1 cellular context compared by ENCODE assay signal in genomic region chr5:170860818-170861217, GRCh38.
TF ChIP-seq lines count a peak whose summit lies in the region.

No MANE protein-coding gene starts in this region.

TF ChIP-seq in GM23338, 12 proteins besides CTCF, POLR2A, EP300 and RAD21 (continued from another document):
- TF ChIP-seq ETS1 (IDR thresholded peaks at IDR 0.05) (no peak), STAT1 (IDR thresholded peaks at IDR 0.05; ENCODE audit: unreplicated experiment) (no peak), ZNF331 (CRISPR knock-in tag; IDR thresholded peaks at IDR 0.05; ENCODE audit: low read depth) (no peak), JUNB (IDR thresholded peaks at IDR 0.05; ENCODE audit: unreplicated experiment) (no peak), POLR2AphosphoS5 (IDR thresholded peaks at IDR 0.05; ENCODE audit: low read depth) (no peak), CREB1 (CRISPR knock-in tag; IDR thresholded peaks at IDR 0.05; ENCODE audit: low read depth) (no peak), EZH2phosphoT487 (IDR thresholded peaks at IDR 0.05; ENCODE audit: unreplicated experiment) (no peak), EZH2 (IDR thresholded peaks at IDR 0.05; ENCODE audit: low read depth, unreplicated experiment) (no peak)
- TF ChIP-seq, protein P1, sequence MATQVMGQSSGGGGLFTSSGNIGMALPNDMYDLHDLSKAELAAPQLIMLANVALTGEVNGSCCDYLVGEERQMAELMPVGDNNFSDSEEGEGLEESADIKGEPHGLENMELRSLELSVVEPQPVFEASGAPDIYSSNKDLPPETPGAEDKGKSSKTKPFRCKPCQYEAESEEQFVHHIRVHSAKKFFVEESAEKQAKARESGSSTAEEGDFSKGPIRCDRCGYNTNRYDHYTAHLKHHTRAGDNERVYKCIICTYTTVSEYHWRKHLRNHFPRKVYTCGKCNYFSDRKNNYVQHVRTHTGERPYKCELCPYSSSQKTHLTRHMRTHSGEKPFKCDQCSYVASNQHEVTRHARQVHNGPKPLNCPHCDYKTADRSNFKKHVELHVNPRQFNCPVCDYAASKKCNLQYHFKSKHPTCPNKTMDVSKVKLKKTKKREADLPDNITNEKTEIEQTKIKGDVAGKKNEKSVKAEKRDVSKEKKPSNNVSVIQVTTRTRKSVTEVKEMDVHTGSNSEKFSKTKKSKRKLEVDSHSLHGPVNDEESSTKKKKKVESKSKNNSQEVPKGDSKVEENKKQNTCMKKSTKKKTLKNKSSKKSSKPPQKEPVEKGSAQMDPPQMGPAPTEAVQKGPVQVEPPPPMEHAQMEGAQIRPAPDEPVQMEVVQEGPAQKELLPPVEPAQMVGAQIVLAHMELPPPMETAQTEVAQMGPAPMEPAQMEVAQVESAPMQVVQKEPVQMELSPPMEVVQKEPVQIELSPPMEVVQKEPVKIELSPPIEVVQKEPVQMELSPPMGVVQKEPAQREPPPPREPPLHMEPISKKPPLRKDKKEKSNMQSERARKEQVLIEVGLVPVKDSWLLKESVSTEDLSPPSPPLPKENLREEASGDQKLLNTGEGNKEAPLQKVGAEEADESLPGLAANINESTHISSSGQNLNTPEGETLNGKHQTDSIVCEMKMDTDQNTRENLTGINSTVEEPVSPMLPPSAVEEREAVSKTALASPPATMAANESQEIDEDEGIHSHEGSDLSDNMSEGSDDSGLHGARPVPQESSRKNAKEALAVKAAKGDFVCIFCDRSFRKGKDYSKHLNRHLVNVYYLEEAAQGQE (IDR thresholded peaks at IDR 0.05; ENCODE audit: unreplicated experiment), result no peak
